Comparison of ENCODE assay signal across 12 cellular contexts in the genomic region with DNA sequence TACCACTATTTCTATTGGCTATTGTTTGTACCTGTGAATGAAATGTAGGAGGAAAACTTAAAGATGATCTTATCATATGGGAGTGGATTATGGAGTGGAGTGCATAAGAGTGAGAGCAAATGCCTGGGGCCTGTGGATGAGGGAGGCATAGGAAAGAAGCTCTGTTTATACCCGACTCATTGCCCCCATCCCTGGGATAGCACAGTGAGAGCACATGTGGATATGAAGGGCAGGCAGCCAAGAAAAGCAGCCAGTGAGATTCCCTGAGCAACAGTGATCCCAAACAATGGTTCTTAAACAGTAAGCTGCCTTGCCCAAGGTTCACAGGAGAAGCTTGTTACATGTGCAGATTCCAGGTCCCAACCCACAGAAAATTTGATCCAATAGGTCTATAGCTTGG. TPM values are rescaled to one million over a fixed set of nuclear protein-coding genes. Genes with fewer than 3 reads are reported as not detected.
DNase-seq lines count a peak whose midpoint lies in the region; ATAC-seq, FAIRE-seq and TF ChIP-seq lines count a peak whose summit lies in the region.
"Not testable (repeated sequence)": the region's sequence is repeated elsewhere in the genome, so short reads cannot be mapped to it uniquely, and the experiment has no call there.
"Had no signal": no experiment of that assay in that cellular context is flagged by ENCODE, and none has a peak within 500 bp of the region (broad histone marks: within the 10 kb centered on the region; RNA-seq: fewer than 3 reads in every experiment).

No MANE protein-coding gene starts in this region.

- ATAC-seq in Right ventricle myocardium superior (ENCODE audit: poor library complexity), result peak; percentile 67

- intact Hi-C loops in endothelial cell of umbilical vein (cut with micrococcal nuclease); Right ventricle myocardium superior (cut with DNase I): not testable (repeated sequence)

- DNase-seq in Daoy (ENCODE audit: low read depth) (peak; percentile 81), NCI-H226 (peak; percentile 24), astrocyte of the spinal cord (ENCODE audit: low read depth, low spot score) (peak; percentile 41), endothelial cell of umbilical vein (ENCODE audit: low read depth, low spot score) (peak; percentile 3), kidney tubule cell (ENCODE audit: low spot score) (peak; percentile 38)
- not testable (repeated sequence) for DNase-seq in Right ventricle myocardium superior

- not testable (repeated sequence) for H3K79me2 ChIP-seq in endothelial cell of umbilical vein (ENCODE audit: control insufficient read depth, insufficient read depth, low read length)

- H3K27me3 ChIP-seq in endothelial cell of umbilical vein (ENCODE audit: control insufficient read depth in 2 of 2, insufficient read depth in 2 of 2, low read length in 2 of 2), result peaks cover 4 to 19% of the 10 kb centered on the region in 2 experiments

- not testable (repeated sequence) for H3K4me3 ChIP-seq in HEK293 (ENCODE audit: low read depth, low read length); astrocyte of the spinal cord (ENCODE audit: low read depth, low read length); endothelial cell of umbilical vein (replicated peaks in 1 of 3; ENCODE audit: insufficient read depth in 1 of 3, low read depth in 1 of 3, low read length in 3 of 3)

- POLR2A ChIA-PET in HEK293 (lab: Yijun Ruan, JAX); endothelial cell of umbilical vein (lab: Charles Lee): not testable (repeated sequence)

- not testable (repeated sequence) for H3K9me1 ChIP-seq in endothelial cell of umbilical vein (replicated peaks; ENCODE audit: control insufficient read depth, extremely low read depth, insufficient read depth, low read length)

- H3K4me1 ChIP-seq in HEK293 (ENCODE audit: control insufficient read depth, insufficient read depth, low read length); endothelial cell of umbilical vein (ENCODE audit: control insufficient read depth, extremely low read depth, insufficient read depth, low read length): not testable (repeated sequence)

- not testable (repeated sequence) for TF ChIP-seq CTCF in HEK293 (tag by site-specific recombination; IDR thresholded peaks at IDR 0.05); astrocyte of the spinal cord (IDR thresholded peaks at IDR 0.05; ENCODE audit: low read depth, low read length); endothelial cell of umbilical vein (IDR thresholded peaks at IDR 0.05; ENCODE audit: extremely low read depth in 1 of 2, insufficient read depth in 1 of 2, low read depth in 1 of 2, low read length in 2 of 2)

- in situ Hi-C loops in astrocyte of the spinal cord (cut with HindIII; ENCODE audit: low sequenced_read_pairs), result not testable (repeated sequence)

- dilution Hi-C loops in endothelial cell of umbilical vein (cut with MboI; ENCODE audit: extremely low pct_ligation_motif_present, low sequenced_read_pairs), result not testable (repeated sequence)

- not testable (repeated sequence) for TF ChIP-seq POLR2A in endothelial cell of umbilical vein (IDR thresholded peaks at IDR 0.05; ENCODE audit: low read depth, low read length)

- CTCF ChIA-PET in HEK293 (lab: Yijun Ruan, JAX), result interaction anchor here (1.9 kb wide), 1 partner anchor 22 kb away, joined by 8 read pairs; no protein-coding TSS in a partner anchor
- CTCF ChIA-PET in endothelial cell of umbilical vein (lab: Charles Lee), result not testable (repeated sequence)

- H3K27ac ChIP-seq in HEK293 (ENCODE audit: extremely low read depth, low read depth, low read length); endothelial cell of umbilical vein (ENCODE audit: insufficient read depth, low read depth, low read length): not testable (repeated sequence)

- not testable (repeated sequence) for H4K20me1 ChIP-seq in endothelial cell of umbilical vein (replicated peaks; ENCODE audit: control insufficient read depth, extremely low read depth, insufficient read depth, low read length)

- not testable (repeated sequence) for BruUV-seq in endothelial cell of umbilical vein (replicated peaks; lab: Mats Ljungman, UMichigan)

- H2AFZ ChIP-seq in endothelial cell of umbilical vein (ENCODE audit: low read depth, low read length), result not testable (repeated sequence)

- not testable (repeated sequence) for H3K4me2 ChIP-seq in endothelial cell of umbilical vein (ENCODE audit: insufficient read depth, low read length)

- not testable (repeated sequence) for H3K9ac ChIP-seq in endothelial cell of umbilical vein (replicated peaks; ENCODE audit: extremely low read depth, insufficient read depth, low read length)

- H3K9me3 ChIP-seq in HEK293 (ENCODE audit: control insufficient read depth, insufficient read depth, low read depth, low read length); endothelial cell of umbilical vein (replicated peaks; ENCODE audit: control insufficient read depth, insufficient read depth, low read length): not testable (repeated sequence)

- H3K36me3 ChIP-seq in HEK293 (ENCODE audit: control insufficient read depth in 2 of 2, insufficient read depth in 1 of 2, low read length in 2 of 2); endothelial cell of umbilical vein (ENCODE audit: control insufficient read depth in 2 of 2, extremely low read depth in 1 of 2, insufficient read depth in 2 of 2, low read length in 2 of 2): not testable (repeated sequence)

- FAIRE-seq in endothelial cell of umbilical vein (lab: Jason Lieb, UNC), result not testable (repeated sequence)

TF ChIP-seq in HEK293, 187 proteins besides CTCF, POLR2A, EP300 and RAD21:
- TF ChIP-seq ZBTB48 (tag by site-specific recombination; IDR thresholded peaks at IDR 0.05), result peak; percentile 48; the same call in 1 of the 2 replicates
- TF ChIP-seq WT1 (tag by site-specific recombination; IDR thresholded peaks at IDR 0.05), result 0 out of 2 replicates have a peak, but pooled peaks have one; percentile 28
- 0 out of 2 replicates have a peak, but pooled peaks have one; percentile 16 for TF ChIP-seq ZBTB20 (tag by site-specific recombination; IDR thresholded peaks at IDR 0.05)
- 0 out of 2 replicates have a peak, but pooled peaks have one; percentile 13 for TF ChIP-seq ZIC2 (tag by site-specific recombination; IDR thresholded peaks at IDR 0.05)
TF ChIP-seq in HEK293: peak in this region for 4; not testable (repeated sequence) for 183.

RNA-seq across cellular contexts. Expression of a gene that starts 2.3 kb away (rescaled TPM):
- not detected in 2 replicates for total RNA-seq in Daoy (2014; rRNA removed; shearing (Covaris generic))
- total RNA-seq in endothelial cell of umbilical vein, result not detected in 2 replicates
- polyA plus RNA-seq in endothelial cell of umbilical vein, result not detected in 2 replicates
- not detected in 2 replicates for polyA plus RNA-seq in endothelial cell of umbilical vein (2011; cell fraction: cytosol; rRNA removed)
- polyA plus RNA-seq in endothelial cell of umbilical vein (2011; cell fraction: nucleus; rRNA removed), result not detected in 2 replicates
- not detected in 2 replicates for polyA plus RNA-seq in endothelial cell of umbilical vein (2012)
- not detected in 2 replicates for polyA minus RNA-seq in endothelial cell of umbilical vein
- not detected for polyA minus RNA-seq in endothelial cell of umbilical vein (2011; cell fraction: cytosol; rRNA and poly(A)+ RNA removed)
- polyA minus RNA-seq in endothelial cell of umbilical vein (2011; cell fraction: nucleus; rRNA and poly(A)+ RNA removed), result not detected in 2 replicates
- not detected for total RNA-seq in Right ventricle myocardium superior
- total RNA-seq: Caco-2; CD8-positive, alpha-beta memory T cell; GM23248; H7; HT-29 had no signal
- polyA plus RNA-seq: CD8-positive, alpha-beta memory T cell; GM23248 had no signal

RNA-seq across cellular contexts. Expression of a gene that starts 57.3 kb away (rescaled TPM):
- not detected in 2 replicates for total RNA-seq in Daoy (2014; rRNA removed; shearing (Covaris generic))
- total RNA-seq in endothelial cell of umbilical vein (not detected in 2 replicates), Right ventricle myocardium superior (0.43 TPM)
- polyA plus RNA-seq in endothelial cell of umbilical vein, result 0.14 and 0.25 TPM in 2 replicates
- polyA plus RNA-seq in endothelial cell of umbilical vein (2011; cell fraction: cytosol; rRNA removed), result 0.04 TPM in 1 of 2 replicates, not detected in the other
- polyA plus RNA-seq in endothelial cell of umbilical vein (2011; cell fraction: nucleus; rRNA removed), result 0.48 and 0.66 TPM in 2 replicates
- not detected in 2 replicates for polyA plus RNA-seq in endothelial cell of umbilical vein (2012)
- polyA minus RNA-seq in endothelial cell of umbilical vein, result not detected in 2 replicates
- not detected for polyA minus RNA-seq in endothelial cell of umbilical vein (2011; cell fraction: cytosol; rRNA and poly(A)+ RNA removed)
- polyA minus RNA-seq in endothelial cell of umbilical vein (2011; cell fraction: nucleus; rRNA and poly(A)+ RNA removed), result not detected in 2 replicates
- total RNA-seq: CD8-positive, alpha-beta memory T cell had no signal
- polyA plus RNA-seq: CD8-positive, alpha-beta memory T cell; GM23248 had no signal

RNA-seq across cellular contexts. Expression of a gene that starts 59.7 kb away (rescaled TPM):
- 13.4 and 13.7 TPM in 2 replicates for total RNA-seq in Daoy (2014; rRNA removed; shearing (Covaris generic))
- total RNA-seq in endothelial cell of umbilical vein, result 12.8 and 15.2 TPM in 2 replicates
- polyA plus RNA-seq in endothelial cell of umbilical vein, result 13.2 and 21.2 TPM in 2 replicates
- polyA plus RNA-seq in endothelial cell of umbilical vein (2011; cell fraction: cytosol; rRNA removed), result 3.6 and 7.8 TPM in 2 replicates
- polyA plus RNA-seq in endothelial cell of umbilical vein (2011; cell fraction: nucleus; rRNA removed), result 17.9 and 19.4 TPM in 2 replicates
- 2.8 and 4.3 TPM in 2 replicates for polyA plus RNA-seq in endothelial cell of umbilical vein (2012)
- 7.4 and 7.7 TPM in 2 replicates for polyA minus RNA-seq in endothelial cell of umbilical vein
- 21.7 TPM for polyA minus RNA-seq in endothelial cell of umbilical vein (2011; cell fraction: cytosol; rRNA and poly(A)+ RNA removed)
- polyA minus RNA-seq in endothelial cell of umbilical vein (2011; cell fraction: nucleus; rRNA and poly(A)+ RNA removed), result 4.5 and 12.0 TPM in 2 replicates
- total RNA-seq in Right ventricle myocardium superior, result 50.0 TPM
